Comparison of ENCODE assay signal across 1 cellular context in the genomic region with DNA sequence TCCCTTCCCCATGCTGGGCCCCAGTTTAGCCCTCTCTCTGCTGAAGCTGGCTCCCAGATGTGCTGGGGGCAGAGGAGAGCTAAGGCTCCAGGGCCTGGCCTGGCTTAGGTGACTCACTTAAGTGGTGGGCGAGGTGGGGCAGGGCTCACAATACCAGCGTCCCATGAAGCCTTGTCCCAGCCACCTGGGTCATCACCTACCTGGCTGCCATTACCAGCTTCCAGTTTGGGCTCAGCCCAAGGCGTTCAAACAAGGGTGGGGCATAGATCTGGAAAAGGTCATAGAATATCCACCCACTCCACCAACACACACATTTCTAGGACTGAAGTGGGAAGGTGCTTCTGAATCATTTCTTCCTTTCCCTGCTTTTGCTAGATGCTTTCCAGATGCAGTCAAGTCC.
TF ChIP-seq lines count a peak whose summit lies in the region.

No MANE protein-coding gene starts in this region.

TF ChIP-seq in HEK293, 187 proteins besides CTCF, POLR2A, EP300 and RAD21 (continued from another document):
- TF ChIP-seq, protein P1, sequence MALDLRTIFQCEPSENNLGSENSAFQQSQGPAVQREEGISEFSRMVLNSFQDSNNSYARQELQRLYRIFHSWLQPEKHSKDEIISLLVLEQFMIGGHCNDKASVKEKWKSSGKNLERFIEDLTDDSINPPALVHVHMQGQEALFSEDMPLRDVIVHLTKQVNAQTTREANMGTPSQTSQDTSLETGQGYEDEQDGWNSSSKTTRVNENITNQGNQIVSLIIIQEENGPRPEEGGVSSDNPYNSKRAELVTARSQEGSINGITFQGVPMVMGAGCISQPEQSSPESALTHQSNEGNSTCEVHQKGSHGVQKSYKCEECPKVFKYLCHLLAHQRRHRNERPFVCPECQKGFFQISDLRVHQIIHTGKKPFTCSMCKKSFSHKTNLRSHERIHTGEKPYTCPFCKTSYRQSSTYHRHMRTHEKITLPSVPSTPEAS (tag by site-specific recombination; IDR thresholded peaks at IDR 0.05), result no peak
- TF ChIP-seq ZNF610 (tag by site-specific recombination; IDR thresholded peaks at IDR 0.05; ENCODE audit: borderline replicate concordance) (no peak), RBAK (tag by site-specific recombination; IDR thresholded peaks at IDR 0.05) (no peak), GLIS2 (tag by site-specific recombination; IDR thresholded peaks at IDR 0.05) (no peak), SP2 (tag by site-specific recombination; IDR thresholded peaks at IDR 0.05) (no peak), ZNF621 (tag by site-specific recombination; IDR thresholded peaks at IDR 0.05) (no peak), ZNF19 (tag by site-specific recombination; IDR thresholded peaks at IDR 0.05; ENCODE audit: low read depth) (no peak), REPIN1 (tag by site-specific recombination; IDR thresholded peaks at IDR 0.05; ENCODE audit: low read depth) (no peak), KLF1 (tag by site-specific recombination; IDR thresholded peaks at IDR 0.05) (peak; percentile 77), ZNF10 (tag by site-specific recombination; IDR thresholded peaks at IDR 0.05) (no peak), ZFP41 (tag by site-specific recombination; IDR thresholded peaks at IDR 0.05; ENCODE audit: borderline replicate concordance) (no peak), YY2 (tag by site-specific recombination; IDR thresholded peaks at IDR 0.05) (no peak), ZNF76 (tag by site-specific recombination; IDR thresholded peaks at IDR 0.05; ENCODE audit: borderline replicate concordance, low read depth) (no peak), ZNF561 (tag by site-specific recombination; IDR thresholded peaks at IDR 0.05; ENCODE audit: borderline replicate concordance) (no peak), EGR2 (tag by site-specific recombination; IDR thresholded peaks at IDR 0.05; ENCODE audit: low read depth) (peak; percentile 79), GLIS1 (tag by site-specific recombination; IDR thresholded peaks at IDR 0.05) (no peak), ZNF341 (tag by site-specific recombination; IDR thresholded peaks at IDR 0.05; ENCODE audit: low read depth) (no peak), ZFHX2 (tag by site-specific recombination; conservative IDR thresholded peaks at IDR 0.05) (peak; percentile 87)
- TF ChIP-seq, protein P2, sequence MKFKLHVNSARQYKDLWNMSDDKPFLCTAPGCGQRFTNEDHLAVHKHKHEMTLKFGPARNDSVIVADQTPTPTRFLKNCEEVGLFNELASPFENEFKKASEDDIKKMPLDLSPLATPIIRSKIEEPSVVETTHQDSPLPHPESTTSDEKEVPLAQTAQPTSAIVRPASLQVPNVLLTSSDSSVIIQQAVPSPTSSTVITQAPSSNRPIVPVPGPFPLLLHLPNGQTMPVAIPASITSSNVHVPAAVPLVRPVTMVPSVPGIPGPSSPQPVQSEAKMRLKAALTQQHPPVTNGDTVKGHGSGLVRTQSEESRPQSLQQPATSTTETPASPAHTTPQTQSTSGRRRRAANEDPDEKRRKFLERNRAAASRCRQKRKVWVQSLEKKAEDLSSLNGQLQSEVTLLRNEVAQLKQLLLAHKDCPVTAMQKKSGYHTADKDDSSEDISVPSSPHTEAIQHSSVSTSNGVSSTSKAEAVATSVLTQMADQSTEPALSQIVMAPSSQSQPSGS (tag by site-specific recombination; IDR thresholded peaks at IDR 0.05; ENCODE audit: low read depth), result no peak
- TF ChIP-seq, protein P3, sequence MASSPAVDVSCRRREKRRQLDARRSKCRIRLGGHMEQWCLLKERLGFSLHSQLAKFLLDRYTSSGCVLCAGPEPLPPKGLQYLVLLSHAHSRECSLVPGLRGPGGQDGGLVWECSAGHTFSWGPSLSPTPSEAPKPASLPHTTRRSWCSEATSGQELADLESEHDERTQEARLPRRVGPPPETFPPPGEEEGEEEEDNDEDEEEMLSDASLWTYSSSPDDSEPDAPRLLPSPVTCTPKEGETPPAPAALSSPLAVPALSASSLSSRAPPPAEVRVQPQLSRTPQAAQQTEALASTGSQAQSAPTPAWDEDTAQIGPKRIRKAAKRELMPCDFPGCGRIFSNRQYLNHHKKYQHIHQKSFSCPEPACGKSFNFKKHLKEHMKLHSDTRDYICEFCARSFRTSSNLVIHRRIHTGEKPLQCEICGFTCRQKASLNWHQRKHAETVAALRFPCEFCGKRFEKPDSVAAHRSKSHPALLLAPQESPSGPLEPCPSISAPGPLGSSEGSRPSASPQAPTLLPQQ (tag by site-specific recombination; IDR thresholded peaks at IDR 0.05), result no peak
- TF ChIP-seq, protein P4, sequence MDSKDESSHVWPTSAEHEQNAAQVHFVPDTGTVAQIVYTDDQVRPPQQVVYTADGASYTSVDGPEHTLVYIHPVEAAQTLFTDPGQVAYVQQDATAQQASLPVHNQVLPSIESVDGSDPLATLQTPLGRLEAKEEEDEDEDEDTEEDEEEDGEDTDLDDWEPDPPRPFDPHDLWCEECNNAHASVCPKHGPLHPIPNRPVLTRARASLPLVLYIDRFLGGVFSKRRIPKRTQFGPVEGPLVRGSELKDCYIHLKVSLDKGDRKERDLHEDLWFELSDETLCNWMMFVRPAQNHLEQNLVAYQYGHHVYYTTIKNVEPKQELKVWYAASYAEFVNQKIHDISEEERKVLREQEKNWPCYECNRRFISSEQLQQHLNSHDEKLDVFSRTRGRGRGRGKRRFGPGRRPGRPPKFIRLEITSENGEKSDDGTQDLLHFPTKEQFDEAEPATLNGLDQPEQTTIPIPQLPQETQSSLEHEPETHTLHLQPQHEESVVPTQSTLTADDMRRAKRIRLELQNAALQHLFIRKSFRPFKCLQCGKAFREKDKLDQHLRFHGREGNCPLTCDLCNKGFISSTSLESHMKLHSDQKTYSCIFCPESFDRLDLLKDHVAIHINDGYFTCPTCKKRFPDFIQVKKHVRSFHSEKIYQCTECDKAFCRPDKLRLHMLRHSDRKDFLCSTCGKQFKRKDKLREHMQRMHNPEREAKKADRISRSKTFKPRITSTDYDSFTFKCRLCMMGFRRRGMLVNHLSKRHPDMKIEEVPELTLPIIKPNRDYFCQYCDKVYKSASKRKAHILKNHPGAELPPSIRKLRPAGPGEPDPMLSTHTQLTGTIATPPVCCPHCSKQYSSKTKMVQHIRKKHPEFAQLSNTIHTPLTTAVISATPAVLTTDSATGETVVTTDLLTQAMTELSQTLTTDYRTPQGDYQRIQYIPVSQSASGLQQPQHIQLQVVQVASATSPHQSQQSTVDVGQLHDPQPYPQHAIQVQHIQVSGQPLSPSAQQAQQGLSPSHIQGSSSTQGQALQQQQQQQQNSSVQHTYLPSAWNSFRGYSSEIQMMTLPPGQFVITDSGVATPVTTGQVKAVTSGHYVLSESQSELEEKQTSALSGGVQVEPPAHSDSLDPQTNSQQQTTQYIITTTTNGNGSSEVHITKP (tag by site-specific recombination; IDR thresholded peaks at IDR 0.05), result no peak
- TF ChIP-seq, protein P5, sequence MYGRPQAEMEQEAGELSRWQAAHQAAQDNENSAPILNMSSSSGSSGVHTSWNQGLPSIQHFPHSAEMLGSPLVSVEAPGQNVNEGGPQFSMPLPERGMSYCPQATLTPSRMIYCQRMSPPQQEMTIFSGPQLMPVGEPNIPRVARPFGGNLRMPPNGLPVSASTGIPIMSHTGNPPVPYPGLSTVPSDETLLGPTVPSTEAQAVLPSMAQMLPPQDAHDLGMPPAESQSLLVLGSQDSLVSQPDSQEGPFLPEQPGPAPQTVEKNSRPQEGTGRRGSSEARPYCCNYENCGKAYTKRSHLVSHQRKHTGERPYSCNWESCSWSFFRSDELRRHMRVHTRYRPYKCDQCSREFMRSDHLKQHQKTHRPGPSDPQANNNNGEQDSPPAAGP (tag by site-specific recombination; IDR thresholded peaks at IDR 0.05), result 0 out of 2 replicates have a peak, but pooled peaks have one; percentile 22
- TF ChIP-seq, protein P6, sequence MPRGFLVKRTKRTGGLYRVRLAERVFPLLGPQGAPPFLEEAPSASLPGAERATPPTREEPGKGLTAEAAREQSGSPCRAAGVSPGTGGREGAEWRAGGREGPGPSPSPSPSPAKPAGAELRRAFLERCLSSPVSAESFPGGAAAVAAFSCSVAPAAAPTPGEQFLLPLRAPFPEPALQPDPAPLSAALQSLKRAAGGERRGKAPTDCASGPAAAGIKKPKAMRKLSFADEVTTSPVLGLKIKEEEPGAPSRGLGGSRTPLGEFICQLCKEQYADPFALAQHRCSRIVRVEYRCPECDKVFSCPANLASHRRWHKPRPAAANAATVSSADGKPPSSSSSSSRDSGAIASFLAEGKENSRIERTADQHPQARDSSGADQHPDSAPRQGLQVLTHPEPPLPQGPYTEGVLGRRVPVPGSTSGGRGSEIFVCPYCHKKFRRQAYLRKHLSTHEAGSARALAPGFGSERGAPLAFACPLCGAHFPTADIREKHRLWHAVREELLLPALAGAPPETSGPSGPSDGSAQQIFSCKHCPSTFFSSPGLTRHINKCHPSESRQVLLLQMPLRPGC (tag by site-specific recombination; IDR thresholded peaks at IDR 0.05), result no peak
- TF ChIP-seq, protein P7, sequence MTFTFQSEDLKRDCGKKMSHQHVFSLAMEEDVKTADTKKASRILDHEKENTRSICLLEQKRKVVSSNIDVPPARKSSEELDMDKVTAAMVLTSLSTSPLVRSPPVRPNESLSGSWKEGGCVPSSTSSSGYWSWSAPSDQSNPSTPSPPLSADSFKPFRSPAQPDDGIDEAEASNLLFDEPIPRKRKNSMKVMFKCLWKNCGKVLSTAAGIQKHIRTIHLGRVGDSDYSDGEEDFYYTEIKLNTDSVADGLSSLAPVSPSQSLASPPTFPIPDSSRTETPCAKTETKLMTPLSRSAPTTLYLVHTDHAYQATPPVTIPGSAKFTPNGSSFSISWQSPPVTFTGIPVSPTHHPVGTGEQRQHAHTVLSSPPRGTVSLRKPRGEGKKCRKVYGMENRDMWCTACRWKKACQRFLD (tag by site-specific recombination; IDR thresholded peaks at IDR 0.05), result no peak
- TF ChIP-seq, protein P8, sequence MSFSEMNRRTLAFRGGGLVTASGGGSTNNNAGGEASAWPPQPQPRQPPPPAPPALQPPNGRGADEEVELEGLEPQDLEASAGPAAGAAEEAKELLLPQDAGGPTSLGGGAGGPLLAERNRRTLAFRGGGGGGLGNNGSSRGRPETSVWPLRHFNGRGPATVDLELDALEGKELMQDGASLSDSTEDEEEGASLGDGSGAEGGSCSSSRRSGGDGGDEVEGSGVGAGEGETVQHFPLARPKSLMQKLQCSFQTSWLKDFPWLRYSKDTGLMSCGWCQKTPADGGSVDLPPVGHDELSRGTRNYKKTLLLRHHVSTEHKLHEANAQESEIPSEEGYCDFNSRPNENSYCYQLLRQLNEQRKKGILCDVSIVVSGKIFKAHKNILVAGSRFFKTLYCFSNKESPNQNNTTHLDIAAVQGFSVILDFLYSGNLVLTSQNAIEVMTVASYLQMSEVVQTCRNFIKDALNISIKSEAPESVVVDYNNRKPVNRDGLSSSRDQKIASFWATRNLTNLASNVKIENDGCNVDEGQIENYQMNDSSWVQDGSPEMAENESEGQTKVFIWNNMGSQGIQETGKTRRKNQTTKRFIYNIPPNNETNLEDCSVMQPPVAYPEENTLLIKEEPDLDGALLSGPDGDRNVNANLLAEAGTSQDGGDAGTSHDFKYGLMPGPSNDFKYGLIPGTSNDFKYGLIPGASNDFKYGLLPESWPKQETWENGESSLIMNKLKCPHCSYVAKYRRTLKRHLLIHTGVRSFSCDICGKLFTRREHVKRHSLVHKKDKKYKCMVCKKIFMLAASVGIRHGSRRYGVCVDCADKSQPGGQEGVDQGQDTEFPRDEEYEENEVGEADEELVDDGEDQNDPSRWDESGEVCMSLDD (tag by site-specific recombination; IDR thresholded peaks at IDR 0.05), result no peak
- TF ChIP-seq, protein P9, sequence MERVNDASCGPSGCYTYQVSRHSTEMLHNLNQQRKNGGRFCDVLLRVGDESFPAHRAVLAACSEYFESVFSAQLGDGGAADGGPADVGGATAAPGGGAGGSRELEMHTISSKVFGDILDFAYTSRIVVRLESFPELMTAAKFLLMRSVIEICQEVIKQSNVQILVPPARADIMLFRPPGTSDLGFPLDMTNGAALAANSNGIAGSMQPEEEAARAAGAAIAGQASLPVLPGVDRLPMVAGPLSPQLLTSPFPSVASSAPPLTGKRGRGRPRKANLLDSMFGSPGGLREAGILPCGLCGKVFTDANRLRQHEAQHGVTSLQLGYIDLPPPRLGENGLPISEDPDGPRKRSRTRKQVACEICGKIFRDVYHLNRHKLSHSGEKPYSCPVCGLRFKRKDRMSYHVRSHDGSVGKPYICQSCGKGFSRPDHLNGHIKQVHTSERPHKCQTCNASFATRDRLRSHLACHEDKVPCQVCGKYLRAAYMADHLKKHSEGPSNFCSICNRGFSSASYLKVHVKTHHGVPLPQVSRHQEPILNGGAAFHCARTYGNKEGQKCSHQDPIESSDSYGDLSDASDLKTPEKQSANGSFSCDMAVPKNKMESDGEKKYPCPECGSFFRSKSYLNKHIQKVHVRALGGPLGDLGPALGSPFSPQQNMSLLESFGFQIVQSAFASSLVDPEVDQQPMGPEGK (tag by site-specific recombination; IDR thresholded peaks at IDR 0.05), result no peak
